ENCODE assay signal across 1 cellular context in the genomic region with DNA sequence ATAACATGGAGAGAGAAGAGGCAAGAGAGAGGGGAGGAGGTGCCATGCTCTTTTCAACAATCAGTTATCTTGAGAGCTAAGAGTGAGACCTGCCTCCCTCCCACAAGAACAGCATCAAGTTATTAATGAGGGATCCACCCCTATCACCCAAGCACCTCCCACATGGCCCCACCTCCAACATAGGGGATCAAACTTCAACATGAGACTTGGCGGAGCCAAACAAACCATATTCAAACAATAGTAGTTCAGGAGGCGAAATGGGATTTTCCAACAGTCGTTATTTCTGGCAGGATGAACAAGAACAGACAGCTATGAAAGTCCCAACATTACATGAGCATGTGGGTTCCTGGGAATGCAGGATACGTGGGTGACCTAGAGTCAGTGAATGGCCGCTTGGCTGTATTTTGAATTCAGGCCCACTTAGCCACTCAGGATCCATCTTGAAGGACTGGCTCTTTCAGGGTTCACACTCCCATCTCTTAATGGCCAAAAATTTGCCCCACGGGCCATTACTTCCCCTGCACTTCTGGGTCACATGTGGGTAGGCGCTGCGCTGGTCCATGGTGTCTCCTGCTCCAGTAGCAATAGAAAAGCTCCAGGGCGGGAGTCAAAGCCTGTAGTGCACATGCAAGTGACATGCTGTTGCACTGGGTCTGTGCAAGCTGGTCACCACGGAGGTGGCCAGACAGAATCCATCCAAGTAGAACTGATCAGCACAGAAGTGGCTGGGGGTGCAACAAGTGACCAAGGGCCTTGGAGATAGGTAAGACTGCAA.
TF ChIP-seq lines count a peak whose summit lies in the region.

No MANE protein-coding gene starts in this region.

TF ChIP-seq in HepG2, 621 proteins besides CTCF, POLR2A, EP300 and RAD21 (continued from another document and continues in another):
- TF ChIP-seq, protein P1, sequence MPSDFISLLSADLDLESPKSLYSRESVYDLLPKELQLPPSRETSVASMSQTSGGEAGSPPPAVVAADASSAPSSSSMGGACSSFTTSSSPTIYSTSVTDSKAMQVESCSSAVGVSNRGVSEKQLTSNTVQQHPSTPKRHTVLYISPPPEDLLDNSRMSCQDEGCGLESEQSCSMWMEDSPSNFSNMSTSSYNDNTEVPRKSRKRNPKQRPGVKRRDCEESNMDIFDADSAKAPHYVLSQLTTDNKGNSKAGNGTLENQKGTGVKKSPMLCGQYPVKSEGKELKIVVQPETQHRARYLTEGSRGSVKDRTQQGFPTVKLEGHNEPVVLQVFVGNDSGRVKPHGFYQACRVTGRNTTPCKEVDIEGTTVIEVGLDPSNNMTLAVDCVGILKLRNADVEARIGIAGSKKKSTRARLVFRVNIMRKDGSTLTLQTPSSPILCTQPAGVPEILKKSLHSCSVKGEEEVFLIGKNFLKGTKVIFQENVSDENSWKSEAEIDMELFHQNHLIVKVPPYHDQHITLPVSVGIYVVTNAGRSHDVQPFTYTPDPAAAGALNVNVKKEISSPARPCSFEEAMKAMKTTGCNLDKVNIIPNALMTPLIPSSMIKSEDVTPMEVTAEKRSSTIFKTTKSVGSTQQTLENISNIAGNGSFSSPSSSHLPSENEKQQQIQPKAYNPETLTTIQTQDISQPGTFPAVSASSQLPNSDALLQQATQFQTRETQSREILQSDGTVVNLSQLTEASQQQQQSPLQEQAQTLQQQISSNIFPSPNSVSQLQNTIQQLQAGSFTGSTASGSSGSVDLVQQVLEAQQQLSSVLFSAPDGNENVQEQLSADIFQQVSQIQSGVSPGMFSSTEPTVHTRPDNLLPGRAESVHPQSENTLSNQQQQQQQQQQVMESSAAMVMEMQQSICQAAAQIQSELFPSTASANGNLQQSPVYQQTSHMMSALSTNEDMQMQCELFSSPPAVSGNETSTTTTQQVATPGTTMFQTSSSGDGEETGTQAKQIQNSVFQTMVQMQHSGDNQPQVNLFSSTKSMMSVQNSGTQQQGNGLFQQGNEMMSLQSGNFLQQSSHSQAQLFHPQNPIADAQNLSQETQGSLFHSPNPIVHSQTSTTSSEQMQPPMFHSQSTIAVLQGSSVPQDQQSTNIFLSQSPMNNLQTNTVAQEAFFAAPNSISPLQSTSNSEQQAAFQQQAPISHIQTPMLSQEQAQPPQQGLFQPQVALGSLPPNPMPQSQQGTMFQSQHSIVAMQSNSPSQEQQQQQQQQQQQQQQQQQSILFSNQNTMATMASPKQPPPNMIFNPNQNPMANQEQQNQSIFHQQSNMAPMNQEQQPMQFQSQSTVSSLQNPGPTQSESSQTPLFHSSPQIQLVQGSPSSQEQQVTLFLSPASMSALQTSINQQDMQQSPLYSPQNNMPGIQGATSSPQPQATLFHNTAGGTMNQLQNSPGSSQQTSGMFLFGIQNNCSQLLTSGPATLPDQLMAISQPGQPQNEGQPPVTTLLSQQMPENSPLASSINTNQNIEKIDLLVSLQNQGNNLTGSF (CRISPR knock-in tag; IDR thresholded peaks at IDR 0.05), result no peak
- TF ChIP-seq KMT2A (CRISPR knock-in tag; IDR thresholded peaks at IDR 0.05) (no peak), CAMTA2 (CRISPR knock-in tag; IDR thresholded peaks at IDR 0.05; ENCODE audit: borderline replicate concordance) (no peak), KDM3A (CRISPR knock-in tag; IDR thresholded peaks at IDR 0.05; ENCODE audit: low read depth) (no peak), CCDC6 (CRISPR knock-in tag; IDR thresholded peaks at IDR 0.05) (no peak), ZNF530 (CRISPR knock-in tag; IDR thresholded peaks at IDR 0.05; ENCODE audit: low read depth) (no peak), KLF13 (CRISPR knock-in tag; IDR thresholded peaks at IDR 0.05) (no peak), ZNF367 (CRISPR knock-in tag; IDR thresholded peaks at IDR 0.05; ENCODE audit: borderline replicate concordance) (no peak), KDM6A (CRISPR knock-in tag; IDR thresholded peaks at IDR 0.05; ENCODE audit: low read depth) (no peak), ZFY (CRISPR knock-in tag; IDR thresholded peaks at IDR 0.05) (0 out of 2 replicates have a peak, but pooled peaks have one; percentile 21), ZNF556 (CRISPR knock-in tag; IDR thresholded peaks at IDR 0.05; ENCODE audit: borderline replicate concordance) (no peak), ZNF83 (CRISPR knock-in tag; IDR thresholded peaks at IDR 0.05; ENCODE audit: borderline replicate concordance) (no peak), ZFP90 (CRISPR knock-in tag; IDR thresholded peaks at IDR 0.05; ENCODE audit: borderline replicate concordance) (no peak), POLR2AphosphoS5 (IDR thresholded peaks at IDR 0.05; ENCODE audit: low read depth, low read length) (0 out of 2 replicates have a peak, but pooled peaks have one; percentile 19), SCMH1 (CRISPR knock-in tag; IDR thresholded peaks at IDR 0.05; ENCODE audit: borderline replicate concordance) (no peak), ZNF75D (CRISPR knock-in tag; IDR thresholded peaks at IDR 0.05; ENCODE audit: borderline replicate concordance) (no peak), BRD4 (CRISPR knock-in tag; IDR thresholded peaks at IDR 0.05) (no peak), NRL (CRISPR knock-in tag; IDR thresholded peaks at IDR 0.05; ENCODE audit: borderline replicate concordance) (no peak), SMARCE1 (IDR thresholded peaks at IDR 0.05; ENCODE audit: borderline replicate concordance) (no peak), ZNF781 (CRISPR knock-in tag; IDR thresholded peaks at IDR 0.05; ENCODE audit: borderline replicate concordance, not compliant biosample characterization) (no peak)
- TF ChIP-seq, protein P2, sequence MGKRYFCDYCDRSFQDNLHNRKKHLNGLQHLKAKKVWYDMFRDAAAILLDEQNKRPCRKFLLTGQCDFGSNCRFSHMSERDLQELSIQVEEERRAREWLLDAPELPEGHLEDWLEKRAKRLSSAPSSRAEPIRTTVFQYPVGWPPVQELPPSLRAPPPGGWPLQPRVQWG (CRISPR knock-in tag; IDR thresholded peaks at IDR 0.05; ENCODE audit: borderline replicate concordance, low read depth), result no peak
- TF ChIP-seq, protein P3, sequence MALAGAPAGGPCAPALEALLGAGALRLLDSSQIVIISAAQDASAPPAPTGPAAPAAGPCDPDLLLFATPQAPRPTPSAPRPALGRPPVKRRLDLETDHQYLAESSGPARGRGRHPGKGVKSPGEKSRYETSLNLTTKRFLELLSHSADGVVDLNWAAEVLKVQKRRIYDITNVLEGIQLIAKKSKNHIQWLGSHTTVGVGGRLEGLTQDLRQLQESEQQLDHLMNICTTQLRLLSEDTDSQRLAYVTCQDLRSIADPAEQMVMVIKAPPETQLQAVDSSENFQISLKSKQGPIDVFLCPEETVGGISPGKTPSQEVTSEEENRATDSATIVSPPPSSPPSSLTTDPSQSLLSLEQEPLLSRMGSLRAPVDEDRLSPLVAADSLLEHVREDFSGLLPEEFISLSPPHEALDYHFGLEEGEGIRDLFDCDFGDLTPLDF (CRISPR knock-in tag; IDR thresholded peaks at IDR 0.05), result no peak
- TF ChIP-seq, protein P4, sequence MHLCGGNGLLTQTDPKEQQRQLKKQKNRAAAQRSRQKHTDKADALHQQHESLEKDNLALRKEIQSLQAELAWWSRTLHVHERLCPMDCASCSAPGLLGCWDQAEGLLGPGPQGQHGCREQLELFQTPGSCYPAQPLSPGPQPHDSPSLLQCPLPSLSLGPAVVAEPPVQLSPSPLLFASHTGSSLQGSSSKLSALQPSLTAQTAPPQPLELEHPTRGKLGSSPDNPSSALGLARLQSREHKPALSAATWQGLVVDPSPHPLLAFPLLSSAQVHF (CRISPR knock-in tag; IDR thresholded peaks at IDR 0.05), result no peak
- TF ChIP-seq, protein P5, sequence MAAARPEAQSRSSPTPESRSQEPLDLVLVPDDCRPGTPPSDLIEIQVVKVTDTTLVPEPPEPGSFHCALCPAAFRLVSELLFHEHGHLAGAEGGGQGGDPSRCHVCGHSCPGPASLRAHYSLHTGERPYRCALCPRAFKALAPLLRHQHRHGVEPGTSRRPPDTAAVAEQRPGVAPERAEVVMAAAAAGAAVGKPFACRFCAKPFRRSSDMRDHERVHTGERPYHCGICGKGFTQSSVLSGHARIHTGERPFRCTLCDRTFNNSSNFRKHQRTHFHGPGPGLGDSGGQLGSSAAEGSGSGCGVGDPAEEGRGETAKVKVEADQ (CRISPR knock-in tag; IDR thresholded peaks at IDR 0.05; ENCODE audit: borderline replicate concordance), result no peak
- TF ChIP-seq, protein P6, sequence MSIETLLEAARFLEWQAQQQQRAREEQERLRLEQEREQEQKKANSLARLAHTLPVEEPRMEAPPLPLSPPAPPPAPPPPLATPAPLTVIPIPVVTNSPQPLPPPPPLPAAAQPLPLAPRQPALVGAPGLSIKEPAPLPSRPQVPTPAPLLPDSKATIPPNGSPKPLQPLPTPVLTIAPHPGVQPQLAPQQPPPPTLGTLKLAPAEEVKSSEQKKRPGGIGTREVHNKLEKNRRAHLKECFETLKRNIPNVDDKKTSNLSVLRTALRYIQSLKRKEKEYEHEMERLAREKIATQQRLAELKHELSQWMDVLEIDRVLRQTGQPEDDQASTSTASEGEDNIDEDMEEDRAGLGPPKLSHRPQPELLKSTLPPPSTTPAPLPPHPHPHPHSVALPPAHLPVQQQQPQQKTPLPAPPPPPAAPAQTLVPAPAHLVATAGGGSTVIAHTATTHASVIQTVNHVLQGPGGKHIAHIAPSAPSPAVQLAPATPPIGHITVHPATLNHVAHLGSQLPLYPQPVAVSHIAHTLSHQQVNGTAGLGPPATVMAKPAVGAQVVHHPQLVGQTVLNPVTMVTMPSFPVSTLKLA (IDR thresholded peaks at IDR 0.05), result 0 out of 2 replicates have a peak, but pooled peaks have one; percentile 5
- TF ChIP-seq, protein P7, sequence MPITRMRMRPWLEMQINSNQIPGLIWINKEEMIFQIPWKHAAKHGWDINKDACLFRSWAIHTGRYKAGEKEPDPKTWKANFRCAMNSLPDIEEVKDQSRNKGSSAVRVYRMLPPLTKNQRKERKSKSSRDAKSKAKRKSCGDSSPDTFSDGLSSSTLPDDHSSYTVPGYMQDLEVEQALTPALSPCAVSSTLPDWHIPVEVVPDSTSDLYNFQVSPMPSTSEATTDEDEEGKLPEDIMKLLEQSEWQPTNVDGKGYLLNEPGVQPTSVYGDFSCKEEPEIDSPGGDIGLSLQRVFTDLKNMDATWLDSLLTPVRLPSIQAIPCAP (CRISPR knock-in tag; IDR thresholded peaks at IDR 0.05; ENCODE audit: low read depth), result no peak
- TF ChIP-seq, protein P8, sequence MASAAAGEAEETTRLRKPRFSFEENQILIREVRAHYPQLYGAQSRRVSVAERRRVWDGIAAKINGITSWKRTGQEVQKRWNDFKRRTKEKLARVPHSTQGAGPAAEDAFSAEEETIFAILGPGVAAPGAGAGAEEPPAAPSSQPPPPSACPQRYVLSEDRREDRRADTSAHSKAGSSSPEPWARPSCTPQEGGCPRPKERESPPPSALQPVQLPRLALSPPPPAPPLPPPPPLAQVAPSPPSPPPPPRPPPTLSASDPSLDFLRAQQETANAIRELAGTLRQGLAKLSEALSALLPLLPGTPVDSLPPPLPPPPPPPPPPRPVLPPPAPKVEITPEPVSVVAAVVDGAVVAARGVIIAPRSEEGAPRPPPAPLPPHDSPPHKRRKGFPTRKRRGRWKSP (CRISPR knock-in tag; IDR thresholded peaks at IDR 0.05), result no peak
- TF ChIP-seq, protein P9, sequence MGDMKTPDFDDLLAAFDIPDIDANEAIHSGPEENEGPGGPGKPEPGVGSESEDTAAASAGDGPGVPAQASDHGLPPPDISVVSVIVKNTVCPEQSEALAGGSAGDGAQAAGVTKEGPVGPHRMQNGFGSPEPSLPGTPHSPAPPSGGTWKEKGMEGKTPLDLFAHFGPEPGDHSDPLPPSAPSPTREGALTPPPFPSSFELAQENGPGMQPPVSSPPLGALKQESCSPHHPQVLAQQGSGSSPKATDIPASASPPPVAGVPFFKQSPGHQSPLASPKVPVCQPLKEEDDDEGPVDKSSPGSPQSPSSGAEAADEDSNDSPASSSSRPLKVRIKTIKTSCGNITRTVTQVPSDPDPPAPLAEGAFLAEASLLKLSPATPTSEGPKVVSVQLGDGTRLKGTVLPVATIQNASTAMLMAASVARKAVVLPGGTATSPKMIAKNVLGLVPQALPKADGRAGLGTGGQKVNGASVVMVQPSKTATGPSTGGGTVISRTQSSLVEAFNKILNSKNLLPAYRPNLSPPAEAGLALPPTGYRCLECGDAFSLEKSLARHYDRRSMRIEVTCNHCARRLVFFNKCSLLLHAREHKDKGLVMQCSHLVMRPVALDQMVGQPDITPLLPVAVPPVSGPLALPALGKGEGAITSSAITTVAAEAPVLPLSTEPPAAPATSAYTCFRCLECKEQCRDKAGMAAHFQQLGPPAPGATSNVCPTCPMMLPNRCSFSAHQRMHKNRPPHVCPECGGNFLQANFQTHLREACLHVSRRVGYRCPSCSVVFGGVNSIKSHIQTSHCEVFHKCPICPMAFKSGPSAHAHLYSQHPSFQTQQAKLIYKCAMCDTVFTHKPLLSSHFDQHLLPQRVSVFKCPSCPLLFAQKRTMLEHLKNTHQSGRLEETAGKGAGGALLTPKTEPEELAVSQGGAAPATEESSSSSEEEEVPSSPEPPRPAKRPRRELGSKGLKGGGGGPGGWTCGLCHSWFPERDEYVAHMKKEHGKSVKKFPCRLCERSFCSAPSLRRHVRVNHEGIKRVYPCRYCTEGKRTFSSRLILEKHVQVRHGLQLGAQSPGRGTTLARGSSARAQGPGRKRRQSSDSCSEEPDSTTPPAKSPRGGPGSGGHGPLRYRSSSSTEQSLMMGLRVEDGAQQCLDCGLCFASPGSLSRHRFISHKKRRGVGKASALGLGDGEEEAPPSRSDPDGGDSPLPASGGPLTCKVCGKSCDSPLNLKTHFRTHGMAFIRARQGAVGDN (CRISPR knock-in tag; IDR thresholded peaks at IDR 0.05), result peak; percentile 81
- TF ChIP-seq, protein P10, sequence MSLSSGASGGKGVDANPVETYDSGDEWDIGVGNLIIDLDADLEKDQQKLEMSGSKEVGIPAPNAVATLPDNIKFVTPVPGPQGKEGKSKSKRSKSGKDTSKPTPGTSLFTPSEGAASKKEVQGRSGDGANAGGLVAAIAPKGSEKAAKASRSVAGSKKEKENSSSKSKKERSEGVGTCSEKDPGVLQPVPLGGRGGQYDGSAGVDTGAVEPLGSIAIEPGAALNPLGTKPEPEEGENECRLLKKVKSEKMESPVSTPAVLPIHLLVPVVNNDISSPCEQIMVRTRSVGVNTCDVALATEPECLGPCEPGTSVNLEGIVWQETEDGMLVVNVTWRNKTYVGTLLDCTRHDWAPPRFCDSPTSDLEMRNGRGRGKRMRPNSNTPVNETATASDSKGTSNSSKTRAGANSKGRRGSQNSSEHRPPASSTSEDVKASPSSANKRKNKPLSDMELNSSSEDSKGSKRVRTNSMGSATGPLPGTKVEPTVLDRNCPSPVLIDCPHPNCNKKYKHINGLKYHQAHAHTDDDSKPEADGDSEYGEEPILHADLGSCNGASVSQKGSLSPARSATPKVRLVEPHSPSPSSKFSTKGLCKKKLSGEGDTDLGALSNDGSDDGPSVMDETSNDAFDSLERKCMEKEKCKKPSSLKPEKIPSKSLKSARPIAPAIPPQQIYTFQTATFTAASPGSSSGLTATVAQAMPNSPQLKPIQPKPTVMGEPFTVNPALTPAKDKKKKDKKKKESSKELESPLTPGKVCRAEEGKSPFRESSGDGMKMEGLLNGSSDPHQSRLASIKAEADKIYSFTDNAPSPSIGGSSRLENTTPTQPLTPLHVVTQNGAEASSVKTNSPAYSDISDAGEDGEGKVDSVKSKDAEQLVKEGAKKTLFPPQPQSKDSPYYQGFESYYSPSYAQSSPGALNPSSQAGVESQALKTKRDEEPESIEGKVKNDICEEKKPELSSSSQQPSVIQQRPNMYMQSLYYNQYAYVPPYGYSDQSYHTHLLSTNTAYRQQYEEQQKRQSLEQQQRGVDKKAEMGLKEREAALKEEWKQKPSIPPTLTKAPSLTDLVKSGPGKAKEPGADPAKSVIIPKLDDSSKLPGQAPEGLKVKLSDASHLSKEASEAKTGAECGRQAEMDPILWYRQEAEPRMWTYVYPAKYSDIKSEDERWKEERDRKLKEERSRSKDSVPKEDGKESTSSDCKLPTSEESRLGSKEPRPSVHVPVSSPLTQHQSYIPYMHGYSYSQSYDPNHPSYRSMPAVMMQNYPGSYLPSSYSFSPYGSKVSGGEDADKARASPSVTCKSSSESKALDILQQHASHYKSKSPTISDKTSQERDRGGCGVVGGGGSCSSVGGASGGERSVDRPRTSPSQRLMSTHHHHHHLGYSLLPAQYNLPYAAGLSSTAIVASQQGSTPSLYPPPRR (CRISPR knock-in tag; IDR thresholded peaks at IDR 0.05; ENCODE audit: borderline replicate concordance), result 0 out of 2 replicates have a peak, but pooled peaks have one; percentile 2
